Comparison of ENCODE assay signal across 8 cellular contexts in genomic region chr5:149546974-149547373, GRCh38. TPM values are rescaled to one million over a fixed set of nuclear protein-coding genes. Genes with fewer than 3 reads are reported as not detected.
DNase-seq lines count a peak whose midpoint lies in the region; ATAC-seq and TF ChIP-seq lines count a peak whose summit lies in the region.

No MANE protein-coding gene starts in this region.

- H3K4me1 ChIP-seq in endodermal cell (ENCODE audit: control insufficient read depth, insufficient read depth, low read length) (peaks cover 10% of the 10 kb centered on the region), neural progenitor cell (peaks cover 40% of the 10 kb centered on the region)

- H3K36me3 Mint-ChIP-seq in endodermal cell (ENCODE audit: low read depth) (peaks cover 60% of the 10 kb centered on the region), neural progenitor cell (peaks cover 44% of the 10 kb centered on the region)

- no peak overlapping the region for H2AFZ ChIP-seq in neural progenitor cell (replicated peaks)

- H3K9me3 Mint-ChIP-seq in endodermal cell (no peaks in the 10 kb centered on the region), neural progenitor cell (no peaks in the 10 kb centered on the region)

- peaks cover 94% of the 10 kb centered on the region for H3K79me2 ChIP-seq in neural progenitor cell (ENCODE audit: low read depth)

- H3K4me1 Mint-ChIP-seq in endodermal cell, result peaks cover 25% of the 10 kb centered on the region
- peaks cover 27% of the 10 kb centered on the region for H3K4me1 Mint-ChIP-seq in neural progenitor cell

- H3K9ac ChIP-seq in endodermal cell (ENCODE audit: extremely low read depth, low read length, poor library complexity, severe bottlenecking) (no peak overlapping the region), neural progenitor cell (no peak overlapping the region)

- H3K27ac Mint-ChIP-seq in endodermal cell (peak overlapping the region; percentile 10), neural progenitor cell (no peak overlapping the region)

- peaks cover 62% of the 10 kb centered on the region for H4K20me1 ChIP-seq in neural progenitor cell (ENCODE audit: low read depth)

- H3K36me3 ChIP-seq in endodermal cell (ENCODE audit: control insufficient read depth, insufficient read depth, low read length) (peaks cover 70% of the 10 kb centered on the region), neural progenitor cell (no peaks in the 10 kb centered on the region)

- H3F3A ChIP-seq in neural progenitor cell (ENCODE audit: low read depth), result peaks cover 68% of the 10 kb centered on the region

- H3K4me3 ChIP-seq in endodermal cell (ENCODE audit: low read length) (peak overlapping the region; percentile 94), neural progenitor cell (peak overlapping the region; percentile 11)

- H3K27me3 ChIP-seq in endodermal cell (ENCODE audit: control insufficient read depth, insufficient read depth, low read length, poor library complexity, severe bottlenecking), result no peaks in the 10 kb centered on the region
- H3K27me3 ChIP-seq in neural progenitor cell, result no peaks in the 10 kb centered on the region

- intact Hi-C loops in posterior vena cava (cut with DNase I), result loop anchor here in 1 of 2 donors (5.0 kb wide), 1 partner anchor 40 kb away; no protein-coding TSS in a partner anchor

- no peak for ATAC-seq in HG03175 (IDR thresholded peaks at IDR 0.05; ENCODE audit: unreplicated experiment)

- H3K27ac ChIP-seq in endodermal cell (ENCODE audit: low read depth, low read length), result no peak overlapping the region
- no peak overlapping the region for H3K27ac ChIP-seq in neural progenitor cell

- no peaks in the 10 kb centered on the region for H3K9me3 ChIP-seq in endodermal cell (ENCODE audit: control insufficient read depth, low read length)
- H3K9me3 ChIP-seq in neural progenitor cell (ENCODE audit: low read depth), result no peaks in the 10 kb centered on the region

- DNase-seq in ELF-1 (ENCODE audit: low read depth, low spot score) (peak; percentile 61), NCI-H510A treated with DMSO at 0.1 percent for 48 hours (lab: John Stamatoyannopoulos, UW) (peak; percentile 46), endodermal cell (no peak), neural progenitor cell (ENCODE audit: low spot score) (no peak), posterior vena cava (ENCODE audit: low spot score) (no peak)
- DNase-seq in stimulated activated CD8-positive, alpha-beta memory T cell treated with anti-CD3 and anti-CD28 coated beads, Interleukin-4, amount 100 ng/mL, for 48 hours, result no peak
- DNase-seq in stimulated activated CD4-positive, alpha-beta T cell treated with anti-CD3 and anti-CD28 coated beads, Interleukin-4, amount 100 ng/mL, for 1 hour, result no peak

- peak overlapping the region; percentile 97 for H3K4me2 ChIP-seq in neural progenitor cell

- H3K27me3 Mint-ChIP-seq in endodermal cell (ENCODE audit: insufficient read depth), result no peaks in the 10 kb centered on the region
- H3K27me3 Mint-ChIP-seq in neural progenitor cell (ENCODE audit: insufficient read depth, low read depth), result peaks cover 4% of the 10 kb centered on the region

- no peak for TF ChIP-seq CTCF in endodermal cell (conservative IDR thresholded peaks at IDR 0.05)
- TF ChIP-seq CTCF in neural progenitor cell (IDR thresholded peaks at IDR 0.05), result no peak

- H3K4me3 Mint-ChIP-seq in endodermal cell (peak overlapping the region; percentile 100), neural progenitor cell (peak overlapping the region; percentile 42)

RNA-seq across cellular contexts. Expression of gene CSNK1A1, which starts 4.3 kb away (rescaled TPM):
- total RNA-seq in endodermal cell (100 to 1,000 TPM; 198 to 214 TPM), neural progenitor cell (ENCODE audit: low replicate concordance) (271 and 335 TPM in 2 replicates), posterior vena cava (100 to 1,000 TPM; 223 to 231 TPM)
- polyA plus RNA-seq in endodermal cell (2013, experiment 1 of 2), result 175 TPM
- polyA plus RNA-seq in endodermal cell (2013, experiment 2 of 2), result 176 TPM

RNA-seq across cellular contexts. Expression of gene ARHGEF37, which starts 34.3 kb away (rescaled TPM):
- total RNA-seq in endodermal cell (under 1 TPM; 0.57 to 0.93 TPM), neural progenitor cell (ENCODE audit: low replicate concordance) (0.99 and 1.7 TPM in 2 replicates), posterior vena cava (10 to 100 TPM; 10.7 to 11.0 TPM)
- polyA plus RNA-seq in endodermal cell (2013, experiment 1 of 2), result 0.68 TPM
- polyA plus RNA-seq in endodermal cell (2013, experiment 2 of 2), result 0.79 TPM

Comparison
In these comparisons a context has a peak if more than half of its experiments do, and no peak if none do; other contexts are left out.
1. DNase-seq: peak in ELF-1 (single experiment) and NCI-H510A treated with DMSO at 0.1 percent for 48 hours (single experiment); none in endodermal cell (single experiment), neural progenitor cell (single experiment), stimulated activated CD8-positive, alpha-beta memory T cell treated with anti-CD3 and anti-CD28 coated beads, Interleukin-4, amount 100 ng/mL, for 48 hours (single experiment), stimulated activated CD4-positive, alpha-beta T cell treated with anti-CD3 and anti-CD28 coated beads, Interleukin-4, amount 100 ng/mL, for 1 hour (single experiment) and posterior vena cava (single experiment).